8 cellular contexts compared by ENCODE assay signal in genomic region chr3:51974963-51975856, GRCh38. TPM values are rescaled to one million over a fixed set of nuclear protein-coding genes. Genes with fewer than 3 reads are reported as not detected.
DNase-seq lines count a peak whose midpoint lies in the region; ATAC-seq and TF ChIP-seq lines count a peak whose summit lies in the region.

Gene ABHD14A (plus strand): TSS chr3:51975064. CDS start chr3:51975136, 72 bp downstream.

- peaks cover 15 to 27% of the 10 kb centered on the region in 2 experiments for H3K4me1 Mint-ChIP-seq in H9
- H3K4me1 Mint-ChIP-seq in chondrocyte (ENCODE audit: low read depth) = peaks cover 22% of the 10 kb centered on the region

- no peak within 1 kb of the TSS for H3T11ph ChIP-seq in H9 (ENCODE audit: low read length)

- H3K36me3 ChIP-seq in GM06990 (ENCODE audit: control insufficient read depth, insufficient read depth, low read length) = peaks cover 2% of the 10 kb centered on the region; the same call in 1 of the 2 replicates
- H3K36me3 ChIP-seq in kidney epithelial cell (ENCODE audit: control insufficient read depth, insufficient read depth, low read length) = peaks cover 1% of the 10 kb centered on the region

- no peak within 1 kb of the TSS for H4K91ac ChIP-seq in H9 (ENCODE audit: insufficient read length, low read depth, low read length)

- H3K27ac Mint-ChIP-seq in H9 = peak within 1 kb of the TSS in 1 of 3 experiments; percentile 90; a peak in 2 of 7 replicates
- H3K27ac Mint-ChIP-seq in chondrocyte (ENCODE audit: unreplicated experiment) = peak within 1 kb of the TSS; percentile 92

- no peaks in the 10 kb centered on the region; a peak in 3 of 7 replicates for H3K36me3 Mint-ChIP-seq in H9 (ENCODE audit: insufficient read depth in 1 of 3, low read depth in 3 of 3)
- no peaks in the 10 kb centered on the region for H3K36me3 Mint-ChIP-seq in chondrocyte (ENCODE audit: low read depth)

- H2BK15ac ChIP-seq in H9 (ENCODE audit: low read depth, low read length) = no peak within 1 kb of the TSS

- no peak within 1 kb of the TSS for H4K5ac ChIP-seq in H9 (ENCODE audit: insufficient read length, low read depth, low read length)

- H3K18ac ChIP-seq in H9 (ENCODE audit: insufficient read length, low read depth, low read length) = peak within 1 kb of the TSS; percentile 30

- H3K27me3 Mint-ChIP-seq in H9 (ENCODE audit: low read depth) (peaks cover 34% of the 10 kb centered on the region), chondrocyte (ENCODE audit: low read depth) (no peaks in the 10 kb centered on the region)

- no peak within 1 kb of the TSS for H2BK120ac ChIP-seq in H9 (ENCODE audit: low read depth, low read length, poor library complexity, severe bottlenecking)

- peak; percentile 87 for DNase-seq in GM06990 (ENCODE audit: extremely low read depth, insufficient read length)
- peak; percentile 68 for DNase-seq in H9
- peak; percentile 38 for DNase-seq in NCI-H1105 treated with DMSO at 0.1 percent for 48 hours (lab: John Stamatoyannopoulos, UW)
- no peak for DNase-seq in chondrocyte (ENCODE audit: low spot score)
- DNase-seq in kidney epithelial cell (ENCODE audit: low read depth) = no peak
- DNase-seq in stimulated activated CD4-positive, alpha-beta T cell treated with anti-CD3 and anti-CD28 coated beads, Interleukin-15, amount 100 ng/mL, for 48 hours (ENCODE audit: low read depth in 2 of 2) = peak; percentile 38 to 54

- no peak within 1 kb of the TSS for H2AFZ ChIP-seq in H9 (ENCODE audit: low read length)

- H3K27me3 ChIP-seq in GM06990 (replicated peaks; ENCODE audit: control insufficient read depth, insufficient read depth, low read length) (no peaks in the 10 kb centered on the region), H9 (ENCODE audit: insufficient read depth, low read length) (peaks cover 7% of the 10 kb centered on the region; the same call in 1 of the 2 replicates), kidney epithelial cell (ENCODE audit: control insufficient read depth, insufficient read depth, low read length) (no peaks in the 10 kb centered on the region)

- H3K4me3 Mint-ChIP-seq in H9 (peak within 1 kb of the TSS; percentile 87), chondrocyte (ENCODE audit: unreplicated experiment) (peak within 1 kb of the TSS; percentile 95)

- no peak within 1 kb of the TSS for H2BK12ac ChIP-seq in H9 (ENCODE audit: insufficient read length, low read depth, low read length)

- H3K23me2 ChIP-seq in H9 (ENCODE audit: insufficient read length, low read depth, low read length, poor library complexity, severe bottlenecking) = peaks cover 10% of the 10 kb centered on the region

- no peak within 1 kb of the TSS for H3K27ac ChIP-seq in H9 (ENCODE audit: insufficient read length, low read depth, low read length)

- H4K8ac ChIP-seq in H9 (replicated peaks; ENCODE audit: insufficient read length, low read depth, low read length) = no peak within 1 kb of the TSS

- H3K79me2 ChIP-seq in H9 (ENCODE audit: insufficient read depth, low read length) = no peaks in the 10 kb centered on the region

- no peak within 1 kb of the TSS for H3K56ac ChIP-seq in H9 (ENCODE audit: insufficient read length, low read depth, low read length)

- H2BK5ac ChIP-seq in H9 (ENCODE audit: insufficient read length, low read length) = no peak within 1 kb of the TSS

- H3K9me3 ChIP-seq in H9 (ENCODE audit: control insufficient read depth, low read depth, low read length) = no peaks in the 10 kb centered on the region

- WGBS in H9 (ENCODE audit: extremely low coverage, insufficient read length, low lambda C conversion rate) = no CpG with 5 or more reads among the region's 63 CpGs

- H3K4me2 ChIP-seq in H9 (ENCODE audit: insufficient read depth, insufficient read length, low read length) = peak within 1 kb of the TSS; percentile 64

- TF ChIP-seq CTCF in GM06990 (IDR thresholded peaks at IDR 0.05; ENCODE audit: insufficient read depth, low read length, poor library complexity, severe bottlenecking) (no peak), H9 (conservative IDR thresholded peaks at IDR 0.05) (no peak), chondrocyte (IDR thresholded peaks at IDR 0.05) (no peak), kidney epithelial cell (IDR thresholded peaks at IDR 0.05; ENCODE audit: insufficient read depth, low read length, poor library complexity, severe bottlenecking) (no peak)

- no peak within 1 kb of the TSS for H3K4ac ChIP-seq in H9 (ENCODE audit: low read depth, low read length)

- H4K20me1 ChIP-seq in H9 (ENCODE audit: control insufficient read depth, insufficient read depth, insufficient read length) = peaks cover 3% of the 10 kb centered on the region

- H3K4me3 ChIP-seq in GM06990 (replicated peaks; ENCODE audit: low read depth, low read length) (peak within 1 kb of the TSS; percentile 97), kidney epithelial cell (ENCODE audit: low read depth, low read length) (peak within 1 kb of the TSS; percentile 76)

- H2BK20ac ChIP-seq in H9 (ENCODE audit: low read depth, low read length, poor library complexity, severe bottlenecking) = no peak within 1 kb of the TSS

- peak; percentile 79 to 83 for ATAC-seq in activated CD4-positive, CD25-positive, alpha-beta regulatory T cell treated with anti-CD3 and anti-CD28 coated beads, Interleukin-2, amount 50 U/mL, for 24 hours
- no peak for ATAC-seq in HG03196 (IDR thresholded peaks at IDR 0.05; ENCODE audit: unreplicated experiment)

- H3K4me1 ChIP-seq in H9 (ENCODE audit: insufficient read depth, low read length) = peaks cover 9% of the 10 kb centered on the region; the same call in 1 of the 2 replicates

- no peak within 1 kb of the TSS for H3K14ac ChIP-seq in H9 (ENCODE audit: insufficient read depth, low read length)

- H3K23ac ChIP-seq in H9 (ENCODE audit: insufficient read length, low read depth, low read length) = no peak within 1 kb of the TSS

- H3K79me1 ChIP-seq in H9 (ENCODE audit: insufficient read depth, low read depth, low read length, poor library complexity, severe bottlenecking) = no peaks in the 10 kb centered on the region

- H3K9me3 Mint-ChIP-seq in H9 (no peaks in the 10 kb centered on the region), chondrocyte (ENCODE audit: low read depth) (no peaks in the 10 kb centered on the region)

- no peak within 1 kb of the TSS for H2AK5ac ChIP-seq in H9 (ENCODE audit: insufficient read length, low read length)

- H3K9ac ChIP-seq in H9 (ENCODE audit: extremely low read depth, insufficient read length, low read length) = no peak within 1 kb of the TSS

RNA-seq across cellular contexts. Expression of gene ABHD14A, which starts in this region (rescaled TPM):
- total RNA-seq in H9 (2021) = 3.0 and 3.1 TPM in 2 replicates
- 10.0 to 19.4 TPM (median 10.2 TPM) in 3 replicates for total RNA-seq in chondrocyte
- total RNA-seq in kidney epithelial cell = 15.3 and 16.8 TPM in 2 replicates

Comparison
In these comparisons a context has a peak if more than half of its experiments do, and no peak if none do; other contexts are left out.
1. DNase-seq: peak in GM06990 (single experiment), H9 (single experiment), NCI-H1105 treated with DMSO at 0.1 percent for 48 hours (single experiment) and stimulated activated CD4-positive, alpha-beta T cell treated with anti-CD3 and anti-CD28 coated beads, Interleukin-15, amount 100 ng/mL, for 48 hours (2 of 2); none in chondrocyte (single experiment) and kidney epithelial cell (single experiment).